Comparison of ENCODE assay signal across 14 cellular contexts in the genomic region with DNA sequence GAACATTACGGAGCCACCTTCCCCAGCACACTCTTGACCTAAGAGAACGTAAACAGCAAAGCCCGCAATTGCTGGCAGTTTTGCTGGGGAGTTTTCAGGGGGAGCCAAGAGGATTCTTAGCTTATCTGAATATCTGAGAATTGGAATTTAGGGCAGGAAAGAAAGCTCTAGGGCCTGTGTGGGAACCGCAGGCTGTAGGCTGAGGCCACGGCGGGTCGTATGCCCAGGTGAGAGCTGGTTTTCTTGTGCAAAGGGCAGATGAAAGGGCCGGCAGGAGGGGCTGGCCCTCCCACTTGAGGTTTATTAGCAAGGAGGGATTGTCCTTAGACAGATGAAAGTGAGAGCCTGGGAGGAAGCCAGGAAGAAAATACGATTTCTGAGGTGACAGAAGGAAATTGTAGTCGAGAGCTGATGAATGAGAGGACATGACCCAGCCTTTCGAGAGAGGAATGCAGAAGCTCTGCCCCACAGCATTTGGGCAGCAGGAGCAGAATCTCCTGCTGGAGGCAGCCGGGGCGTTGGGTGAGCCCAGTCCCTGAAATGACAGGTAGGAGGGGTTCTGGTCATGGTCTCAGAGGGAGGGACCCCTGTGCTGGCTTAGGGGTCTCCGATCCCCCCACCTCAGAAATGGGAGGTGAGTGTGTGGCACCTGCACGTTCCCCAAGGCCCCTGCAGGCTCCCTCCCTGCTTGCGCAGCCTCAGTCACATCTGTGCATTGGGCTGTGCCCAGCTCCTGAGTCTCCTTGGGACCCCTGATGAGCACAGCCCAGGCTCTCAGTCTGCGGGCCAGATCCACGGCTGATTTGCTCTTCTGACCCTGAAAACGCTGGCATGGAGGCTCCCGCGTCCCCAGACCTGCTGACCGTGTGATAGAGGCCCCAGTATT.
A peak's percentile ranks its signal among the peaks of the same experiment; 100 is the strongest.
DNase-seq lines count a peak whose midpoint lies in the region; ATAC-seq and TF ChIP-seq lines count a peak whose summit lies in the region.
"Had no signal": no experiment of that assay in that cellular context is flagged by ENCODE, and none has a peak within 500 bp of the region (broad histone marks: within the 10 kb centered on the region; RNA-seq: fewer than 3 reads in every experiment).

No MANE protein-coding gene starts in this region.

- CTCF ChIA-PET in RWPE1 (lab: Yijun Ruan, JAX): no interaction called here

- peaks cover 15% of the 10 kb centered on the region for H3K4me1 Mint-ChIP-seq in progenitor cell of endocrine pancreas (ENCODE audit: low read depth)
- H3K4me1 Mint-ChIP-seq in T-helper 2 cell treated with Interferon-gamma antibody and Interleukin-4, amounts not matched to agents 5 μg/mL and 100 μg/mL, for 36 hours (ENCODE audit: low read depth): peaks cover 12% of the 10 kb centered on the region

- TF ChIP-seq CTCF in GM20000 (IDR thresholded peaks at IDR 0.05; ENCODE audit: extremely low read depth, missing control alignments) (no peak), RWPE1 (conservative IDR thresholded peaks at IDR 0.05; ENCODE audit: low read depth) (no peak), progenitor cell of endocrine pancreas (IDR thresholded peaks at IDR 0.05; ENCODE audit: unreplicated experiment) (no peak)

- ATAC-seq in HG03521 (IDR thresholded peaks at IDR 0.05; ENCODE audit: unreplicated experiment): no peak
- ATAC-seq: activated CD4-positive, CD25-positive, alpha-beta regulatory T cell treated with anti-CD3 and anti-CD28 coated beads, Interleukin-2, amount 50 U/mL, for 24 hours; HepG2 had no signal

- no peaks in the 10 kb centered on the region for H3K9me3 ChIP-seq in iPS-20b (ENCODE audit: insufficient read depth, low read depth, low read length)
- H3K9me3 ChIP-seq: suprapubic skin had no signal

- peak overlapping the region; percentile 76 for H3K27ac Mint-ChIP-seq in progenitor cell of endocrine pancreas
- no peak overlapping the region for H3K27ac Mint-ChIP-seq in T-helper 2 cell treated with Interferon-gamma antibody and Interleukin-4, amounts not matched to agents 5 μg/mL and 100 μg/mL, for 36 hours

- peaks cover 29% of the 10 kb centered on the region for H3K4me1 ChIP-seq in iPS-20b (ENCODE audit: insufficient read depth, low read length)

- H3K27ac ChIP-seq in RWPE1: no peak overlapping the region
- peak overlapping the region; percentile 56 for H3K27ac ChIP-seq in iPS-20b (ENCODE audit: low read length)
- H3K27ac ChIP-seq: suprapubic skin had no signal

- H3K4me3 Mint-ChIP-seq in progenitor cell of endocrine pancreas (ENCODE audit: low read depth): no peak overlapping the region
- H3K4me3 Mint-ChIP-seq in T-helper 2 cell treated with Interferon-gamma antibody and Interleukin-4, amounts not matched to agents 5 μg/mL and 100 μg/mL, for 36 hours: no peak overlapping the region

- DNase-seq in GM20000 (ENCODE audit: low spot score) (peak; percentile 25), RWPE1 (ENCODE audit: low spot score) (peak; percentile 4), progenitor cell of endocrine pancreas (ENCODE audit: low spot score, unreplicated experiment) (no peak), DMS153 (lab: John Stamatoyannopoulos, UW) (no peak)
- no peak for DNase-seq in effector CD4-positive, alpha-beta T cell
- DNase-seq in T-helper 2 cell treated with Interferon-gamma antibody and Interleukin-4, amounts not matched to agents 5 μg/mL and 100 μg/mL, for 36 hours (ENCODE audit: low spot score): no peak
- DNase-seq: activated CD8-positive, alpha-beta memory T cell treated with anti-CD3 and anti-CD28 coated beads, Interleukin-2, amount 50 U/mL, for 48 hours; midbrain; SW 1271 had no signal

- H3K27me3 Mint-ChIP-seq in progenitor cell of endocrine pancreas: peaks cover 4% of the 10 kb centered on the region
- no peaks in the 10 kb centered on the region for H3K27me3 Mint-ChIP-seq in T-helper 2 cell treated with Interferon-gamma antibody and Interleukin-4, amounts not matched to agents 5 μg/mL and 100 μg/mL, for 36 hours (ENCODE audit: low read depth)

- no peaks in the 10 kb centered on the region for H3K27me3 ChIP-seq in iPS-20b (ENCODE audit: insufficient read depth, low read length)
- H3K27me3 ChIP-seq: suprapubic skin had no signal

- no peak overlapping the region; the same call in 1 of the 2 replicates for H3K9ac ChIP-seq in iPS-20b (ENCODE audit: low read depth, low read length)

- peaks cover 34% of the 10 kb centered on the region for H3K36me3 ChIP-seq in iPS-20b (ENCODE audit: insufficient read depth, low read depth, low read length)

- POLR2A ChIA-PET in RWPE1 (lab: Yijun Ruan, JAX; ENCODE audit: low non-redundant PET): no interaction called here

- no peaks in the 10 kb centered on the region for H3K36me3 Mint-ChIP-seq in progenitor cell of endocrine pancreas (ENCODE audit: insufficient read depth)
- H3K36me3 Mint-ChIP-seq in T-helper 2 cell treated with Interferon-gamma antibody and Interleukin-4, amounts not matched to agents 5 μg/mL and 100 μg/mL, for 36 hours (ENCODE audit: low read depth): peaks cover 12% of the 10 kb centered on the region

- H3K4me3 ChIP-seq in iPS-20b (ENCODE audit: low read length): no peak overlapping the region
- H3K4me3 ChIP-seq: suprapubic skin had no signal

- no peaks in the 10 kb centered on the region for H3K9me3 Mint-ChIP-seq in progenitor cell of endocrine pancreas (ENCODE audit: low read depth)
- no peaks in the 10 kb centered on the region for H3K9me3 Mint-ChIP-seq in T-helper 2 cell treated with Interferon-gamma antibody and Interleukin-4, amounts not matched to agents 5 μg/mL and 100 μg/mL, for 36 hours

Comparison
In these comparisons a context has a peak if more than half of its experiments do, and no peak if none do; other contexts are left out.
1. DNase-seq: peak in GM20000 (single experiment) and RWPE1 (single experiment); none in progenitor cell of endocrine pancreas (single experiment), effector CD4-positive, alpha-beta T cell (single experiment), T-helper 2 cell treated with Interferon-gamma antibody and Interleukin-4, amounts not matched to agents 5 μg/mL and 100 μg/mL, for 36 hours (single experiment) and DMS153 (single experiment).